13 cellular contexts compared by ENCODE assay signal in genomic region chr10:28410420-28411135, GRCh38.
DNase-seq lines count a peak whose midpoint lies in the region; ATAC-seq, FAIRE-seq and TF ChIP-seq lines count a peak whose summit lies in the region.
"Had no signal": no experiment of that assay in that cellular context is flagged by ENCODE, and none has a peak within 500 bp of the region (broad histone marks: within the 10 kb centered on the region; RNA-seq: fewer than 3 reads in every experiment).

No MANE protein-coding gene starts in this region.

- H3K4me3 Mint-ChIP-seq in glutamatergic neuron (ENCODE audit: unreplicated experiment): no peak overlapping the region

- H3K36me3 ChIP-seq in KMS-11 (ENCODE audit: insufficient read depth) (no peaks in the 10 kb centered on the region), bronchial epithelial cell (ENCODE audit: control insufficient read depth, insufficient read depth, low read length) (no peaks in the 10 kb centered on the region)

- no peak for ATAC-seq in HG03039 (IDR thresholded peaks at IDR 0.05; ENCODE audit: unreplicated experiment)

- no peaks in the 10 kb centered on the region for H3K4me1 Mint-ChIP-seq in glutamatergic neuron (ENCODE audit: low read depth, unreplicated experiment)

- no peak overlapping the region for H3K4me2 ChIP-seq in KMS-11

- H3K4me3 ChIP-seq in KMS-11 (IDR thresholded peaks at IDR 0.05; ENCODE audit: insufficient read depth, low read depth, low read length) (no peak overlapping the region), bronchial epithelial cell (ENCODE audit: low read depth, low read length) (no peak overlapping the region)
- H3K4me3 ChIP-seq: dorsolateral prefrontal cortex had no signal

- no peaks in the 10 kb centered on the region for H4K20me1 ChIP-seq in KMS-11 (ENCODE audit: insufficient read depth)

- TF ChIP-seq CTCF in KMS-11 (conservative IDR thresholded peaks at IDR 0.05; ENCODE audit: low read depth, low read length) (0 out of 2 replicates have a peak, but pooled peaks have one; percentile 23), bronchial epithelial cell (IDR thresholded peaks at IDR 0.05; ENCODE audit: insufficient read depth, low read length, severe bottlenecking) (no peak), glutamatergic neuron (IDR thresholded peaks at IDR 0.05; ENCODE audit: partially characterized antibody, unreplicated experiment) (no peak)

- no peak overlapping the region for H2AFZ ChIP-seq in KMS-11 (ENCODE audit: low read depth)

- DNase-seq in DMS53 treated with DMSO at 0.1 percent for 48 hours (lab: John Stamatoyannopoulos, UW; ENCODE audit: unreplicated experiment): peak; percentile 11
- peak; percentile 22 for DNase-seq in bronchial epithelial cell (ENCODE audit: low read depth)
- DNase-seq in mucosa of gallbladder (ENCODE audit: low spot score): peak; percentile 35
- DNase-seq in hippocampal formation (lab: John Stamatoyannopoulos, UW): no peak
- no peak for DNase-seq in Ammon's horn (ENCODE audit: low spot score)
- no peak for DNase-seq in glutamatergic neuron
- DNase-seq: activated naive CD4-positive, alpha-beta T cell; dorsolateral prefrontal cortex; IMR-90; midbrain; NCI-H2107 had no signal

- H3K27ac Mint-ChIP-seq in glutamatergic neuron (ENCODE audit: unreplicated experiment): no peak overlapping the region

- H3K27me3 ChIP-seq in KMS-11 (ENCODE audit: insufficient read depth, low read depth) (no peaks in the 10 kb centered on the region), bronchial epithelial cell (ENCODE audit: control insufficient read depth, insufficient read depth, low read length) (no peaks in the 10 kb centered on the region)

- no peaks in the 10 kb centered on the region for H3K27me3 Mint-ChIP-seq in glutamatergic neuron (ENCODE audit: unreplicated experiment)

- peaks cover 13% of the 10 kb centered on the region for H3K4me1 ChIP-seq in KMS-11 (ENCODE audit: low read depth, poor library complexity, severe bottlenecking)

- peaks cover 5% of the 10 kb centered on the region for H3K9me3 Mint-ChIP-seq in glutamatergic neuron (ENCODE audit: unreplicated experiment)

- no peak overlapping the region for H3K9ac ChIP-seq in KMS-11

- H3K79me2 ChIP-seq in KMS-11 (ENCODE audit: insufficient read depth, low read depth): no peaks in the 10 kb centered on the region

- H3K36me3 Mint-ChIP-seq in glutamatergic neuron (ENCODE audit: unreplicated experiment): peaks cover 6% of the 10 kb centered on the region

- FAIRE-seq in bronchial epithelial cell (lab: Jason Lieb, UNC): no peak

- H3K27ac ChIP-seq in KMS-11: no peak overlapping the region
- H3K27ac ChIP-seq: dorsolateral prefrontal cortex had no signal

Comparison
In these comparisons a context has a peak if more than half of its experiments do, and no peak if none do; other contexts are left out.
1. DNase-seq: peak in DMS53 treated with DMSO at 0.1 percent for 48 hours (single experiment), bronchial epithelial cell (single experiment) and mucosa of gallbladder (single experiment); none in hippocampal formation (0 of 2), Ammon's horn (single experiment) and glutamatergic neuron (single experiment).